ENCODE assay signal across 10 cellular contexts in the genomic region with DNA sequence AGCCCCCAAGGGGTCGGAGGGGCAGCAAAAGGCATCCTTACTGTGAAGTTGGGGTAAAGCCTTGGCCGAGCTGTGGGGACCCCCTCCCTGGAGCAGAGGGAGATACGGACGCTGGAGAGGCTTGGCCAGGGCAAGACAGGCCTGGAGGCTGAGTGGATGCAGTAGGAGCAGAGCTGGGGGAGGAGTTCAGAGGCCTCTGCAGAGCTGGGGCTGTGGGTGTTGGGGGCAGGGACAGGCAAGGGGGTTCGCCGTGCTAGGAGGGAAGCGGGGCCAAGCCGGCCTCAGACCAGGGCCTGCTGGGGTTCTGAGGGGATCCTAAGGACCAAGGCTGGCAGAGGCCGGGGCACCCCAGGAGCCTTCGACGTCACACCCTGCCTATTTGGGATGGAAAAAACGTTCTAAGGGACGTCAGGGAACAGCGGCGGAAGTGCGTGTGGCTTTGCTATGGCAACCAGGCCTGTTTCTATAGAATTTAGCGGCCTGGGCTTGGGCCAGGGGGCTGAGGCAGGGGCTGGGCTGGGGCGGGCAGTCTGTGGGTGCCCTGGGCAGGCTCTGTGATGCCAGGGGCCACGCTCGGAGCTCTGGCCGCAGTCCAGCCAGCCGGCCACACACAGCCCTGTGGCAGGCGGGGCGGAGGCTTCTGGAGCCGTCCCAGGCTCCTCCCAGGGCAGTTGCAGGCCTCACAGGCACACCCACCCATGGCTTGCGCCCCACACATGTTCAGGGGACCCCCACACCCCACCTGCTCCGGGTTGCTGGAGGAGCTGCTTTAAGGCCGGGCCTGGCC. TPM values are rescaled to one million over a fixed set of nuclear protein-coding genes. Genes with fewer than 3 reads are reported as not detected.
DNase-seq lines count a peak whose midpoint lies in the region; FAIRE-seq and TF ChIP-seq lines count a peak whose summit lies in the region.
"Had no signal": no experiment of that assay in that cellular context is flagged by ENCODE, and none has a peak within 500 bp of the region (broad histone marks: within the 10 kb centered on the region; RNA-seq: fewer than 3 reads in every experiment).

No MANE protein-coding gene starts in this region.

- H3K4me2 ChIP-seq in OCI-LY1 (ENCODE audit: low read length) (peak overlapping the region; percentile 58), endothelial cell of umbilical vein (ENCODE audit: insufficient read depth, low read length) (peak overlapping the region; percentile 21), SK-N-SH (no peak overlapping the region)

- peaks cover 18% of the 10 kb centered on the region for H3K36me3 ChIP-seq in OCI-LY1 (ENCODE audit: insufficient read depth, low read length)
- peaks cover 0 to 2% of the 10 kb centered on the region in 2 experiments for H3K36me3 ChIP-seq in endothelial cell of umbilical vein (ENCODE audit: control insufficient read depth in 2 of 2, extremely low read depth in 1 of 2, insufficient read depth in 2 of 2, low read length in 2 of 2)
- H3K36me3 ChIP-seq in SK-N-SH (replicated peaks in 1 of 2; ENCODE audit: control insufficient read depth in 1 of 2, insufficient read depth in 2 of 2, low read length in 1 of 2): peaks cover 5 to 12% of the 10 kb centered on the region in 2 experiments

- no peaks in the 10 kb centered on the region for H3K9me2 ChIP-seq in OCI-LY1 (ENCODE audit: low read depth, low read length)
- H3K9me2 ChIP-seq in SK-N-SH: no peaks in the 10 kb centered on the region

- no TSS peak for BruUV-seq in endothelial cell of umbilical vein (replicated peaks; lab: Mats Ljungman, UMichigan)

- H3K27ac ChIP-seq in OCI-LY1 (ENCODE audit: low read depth, low read length, poor library complexity, severe bottlenecking): no peak overlapping the region
- peak overlapping the region; percentile 88 for H3K27ac ChIP-seq in endothelial cell of umbilical vein (ENCODE audit: insufficient read depth, low read depth, low read length)
- no peak overlapping the region; a peak in 1 of 4 replicates for H3K27ac ChIP-seq in SK-N-SH (ENCODE audit: low read depth in 2 of 2, low read length in 1 of 2)

- H3K4me1 ChIP-seq in OCI-LY1 (ENCODE audit: insufficient read depth, low read length, severe bottlenecking): peaks cover 47% of the 10 kb centered on the region
- peaks cover 29% of the 10 kb centered on the region for H3K4me1 ChIP-seq in endothelial cell of umbilical vein (ENCODE audit: control insufficient read depth, extremely low read depth, insufficient read depth, low read length)
- peaks cover 11 to 28% of the 10 kb centered on the region in 2 experiments; a peak in 3 of 4 replicates for H3K4me1 ChIP-seq in SK-N-SH (ENCODE audit: control insufficient read depth in 1 of 2, insufficient read depth in 2 of 2, low read depth in 1 of 2, low read length in 1 of 2)

- peak overlapping the region; percentile 57 for H3K27ac Mint-ChIP-seq in neural crest cell (ENCODE audit: unreplicated experiment)

- TF ChIP-seq EP300 in SK-N-SH (IDR thresholded peaks at IDR 0.05; ENCODE audit: borderline replicate concordance in 1 of 2, low read depth in 1 of 2, low read length in 1 of 2): no peak

- H3K9ac ChIP-seq in OCI-LY1 (ENCODE audit: low read length): peak overlapping the region; percentile 27; the same call in 1 of the 2 replicates
- H3K9ac ChIP-seq in endothelial cell of umbilical vein (replicated peaks; ENCODE audit: extremely low read depth, insufficient read depth, low read length): peak overlapping the region; percentile 64
- no peak overlapping the region for H3K9ac ChIP-seq in SK-N-SH

- H3K4me3 ChIP-seq in OCI-LY1 (ENCODE audit: low read depth, low read length, poor library complexity, severe bottlenecking) (peak overlapping the region; percentile 85), endothelial cell of umbilical vein (replicated peaks in 1 of 3; ENCODE audit: insufficient read depth in 1 of 3, low read depth in 1 of 3, low read length in 3 of 3) (peak overlapping the region in 1 of 3 experiments; percentile 10), SK-N-SH (ENCODE audit: low read depth in 2 of 2, low read length in 1 of 2) (no peak overlapping the region)

- H3K27me3 Mint-ChIP-seq in neural crest cell (ENCODE audit: low read depth): peaks cover 3% of the 10 kb centered on the region

- no peak for TF ChIP-seq POLR2A in endothelial cell of umbilical vein (IDR thresholded peaks at IDR 0.05; ENCODE audit: low read depth, low read length)

- TF ChIP-seq CTCF in OCI-LY1 (IDR thresholded peaks at IDR 0.05; ENCODE audit: low read length) (no peak), endothelial cell of umbilical vein (IDR thresholded peaks at IDR 0.05; ENCODE audit: extremely low read depth in 1 of 2, insufficient read depth in 1 of 2, low read depth in 1 of 2, low read length in 2 of 2) (no peak), neural crest cell (conservative IDR thresholded peaks at IDR 0.05) (no peak), SK-N-SH (IDR thresholded peaks at IDR 0.05) (no peak)

- peaks cover 6% of the 10 kb centered on the region for H3K36me3 Mint-ChIP-seq in neural crest cell (ENCODE audit: low read depth)

- H3K79me2 ChIP-seq in OCI-LY1 (ENCODE audit: insufficient read depth, low read length) (peaks cover 11% of the 10 kb centered on the region; the same call in 1 of the 2 replicates), endothelial cell of umbilical vein (ENCODE audit: control insufficient read depth, insufficient read depth, low read length) (peaks cover 90% of the 10 kb centered on the region), SK-N-SH (ENCODE audit: insufficient read depth) (peaks cover 88% of the 10 kb centered on the region)

- H4K20me1 ChIP-seq in OCI-LY1 (ENCODE audit: insufficient read depth, low read length) (no peaks in the 10 kb centered on the region), endothelial cell of umbilical vein (replicated peaks; ENCODE audit: control insufficient read depth, extremely low read depth, insufficient read depth, low read length) (no peaks in the 10 kb centered on the region), SK-N-SH (ENCODE audit: insufficient read depth) (peaks cover 74% of the 10 kb centered on the region)

- H3K9me1 ChIP-seq in endothelial cell of umbilical vein (replicated peaks; ENCODE audit: control insufficient read depth, extremely low read depth, insufficient read depth, low read length): no peaks in the 10 kb centered on the region

- no peaks in the 10 kb centered on the region for H3K9me3 ChIP-seq in OCI-LY1 (ENCODE audit: low read length)
- H3K9me3 ChIP-seq in endothelial cell of umbilical vein (replicated peaks; ENCODE audit: control insufficient read depth, insufficient read depth, low read length): no peaks in the 10 kb centered on the region
- H3K9me3 ChIP-seq in SK-N-SH: no peaks in the 10 kb centered on the region

- no peaks in the 10 kb centered on the region for H3K9me3 Mint-ChIP-seq in neural crest cell

- WGBS in SK-N-SH (ENCODE audit: low lambda C conversion rate): 83% methylated on average over 18 of the region's 28 CpGs

- CTCF ChIA-PET in endothelial cell of umbilical vein (lab: Charles Lee): interaction anchor here (1.2 to 1.4 kb wide), 2 partner anchors 8 to 10 kb away, joined by 4 to 11 read pairs; no protein-coding TSS in a partner anchor
- CTCF ChIA-PET in SK-N-SH (lab: Yijun Ruan, JAX): no interaction called here

- no peak for TF ChIP-seq RAD21 in SK-N-SH (IDR thresholded peaks at IDR 0.05; ENCODE audit: low read length)

- no peaks in the 10 kb centered on the region for H3K27me3 ChIP-seq in OCI-LY1 (ENCODE audit: insufficient read depth, low read length)
- no peaks in the 10 kb centered on the region for H3K27me3 ChIP-seq in endothelial cell of umbilical vein (ENCODE audit: control insufficient read depth in 2 of 2, insufficient read depth in 2 of 2, low read length in 2 of 2)
- no peaks in the 10 kb centered on the region for H3K27me3 ChIP-seq in SK-N-SH (ENCODE audit: insufficient read depth)

- H2AFZ ChIP-seq in OCI-LY1 (ENCODE audit: low read length): no peak overlapping the region
- H2AFZ ChIP-seq in endothelial cell of umbilical vein (ENCODE audit: low read depth, low read length): no peak overlapping the region
- H2AFZ ChIP-seq in SK-N-SH (ENCODE audit: low read depth): no peak overlapping the region

- H3K4me1 Mint-ChIP-seq in neural crest cell: peaks cover 32% of the 10 kb centered on the region

- intact Hi-C loops in endothelial cell of umbilical vein (cut with micrococcal nuclease): no loop called here

- POLR2A ChIA-PET in endothelial cell of umbilical vein (lab: Charles Lee): interaction anchor here (1.4 kb wide), 1 partner anchor 11 kb away, joined by 4 read pairs; no protein-coding TSS in a partner anchor
- POLR2A ChIA-PET in SK-N-SH (lab: Yijun Ruan, JAX): no interaction called here

- H3F3A ChIP-seq in OCI-LY1 (ENCODE audit: insufficient read depth, low read length) (no peaks in the 10 kb centered on the region), SK-N-SH (replicated peaks; ENCODE audit: insufficient read depth) (peaks cover 3% of the 10 kb centered on the region)

- peak; percentile 70 for DNase-seq in A172 (ENCODE audit: low spot score)
- DNase-seq in endothelial cell of umbilical vein (ENCODE audit: low read depth, low spot score): peak; percentile 80
- no peak for DNase-seq in neural crest cell (ENCODE audit: low read depth, low spot score)
- no peak for DNase-seq in D341Med (ENCODE audit: low spot score)
- DNase-seq in islet precursor cell: no peak
- DNase-seq in NOMO-1 (lab: John Stamatoyannopoulos, UW; ENCODE audit: unreplicated experiment in 2 of 2): no peak
- DNase-seq in SK-N-SH: no peak
- DNase-seq: stimulated activated CD4-positive, alpha-beta T cell treated with anti-CD3 and anti-CD28 coated beads, Interleukin-1b, Interleukin-23, amount 100 ng/mL, for 48 hours had no signal

- dilution Hi-C loops in endothelial cell of umbilical vein (cut with MboI; ENCODE audit: extremely low pct_ligation_motif_present, low sequenced_read_pairs): loop anchor here (25.0 kb wide), 1 partner anchor 122 kb away; the partner anchor contains the start of genes NHERF2, NTHL1 and TSC2

- FAIRE-seq in endothelial cell of umbilical vein (lab: Jason Lieb, UNC): peak; percentile 69
- FAIRE-seq: colon had no signal

- H3K4me3 Mint-ChIP-seq in neural crest cell: peak overlapping the region; percentile 83

RNA-seq across cellular contexts. Expression of gene TRAF7, which starts 3.7 kb away (rescaled TPM):
- 97.7 and 107 TPM in 2 replicates for total RNA-seq in A172 (2014; rRNA removed; shearing (Covaris generic))
- total RNA-seq in endothelial cell of umbilical vein: 141 and 159 TPM in 2 replicates
- 175 and 191 TPM in 2 replicates for polyA plus RNA-seq in endothelial cell of umbilical vein
- polyA plus RNA-seq in endothelial cell of umbilical vein (2011; cell fraction: cytosol; rRNA removed): 135 and 165 TPM in 2 replicates
- 229 and 253 TPM in 2 replicates for polyA plus RNA-seq in endothelial cell of umbilical vein (2011; cell fraction: nucleus; rRNA removed)
- 99.6 and 120 TPM in 2 replicates for polyA plus RNA-seq in endothelial cell of umbilical vein (2012)
- polyA minus RNA-seq in endothelial cell of umbilical vein: 121 and 138 TPM in 2 replicates
- 49.9 TPM for polyA minus RNA-seq in endothelial cell of umbilical vein (2011; cell fraction: cytosol; rRNA and poly(A)+ RNA removed)
- 41.3 and 68.6 TPM in 2 replicates for polyA minus RNA-seq in endothelial cell of umbilical vein (2011; cell fraction: nucleus; rRNA and poly(A)+ RNA removed)
- 82.2 and 85.5 TPM in 2 replicates for total RNA-seq in neural crest cell
- polyA plus RNA-seq in SK-N-SH (2012; rRNA removed): 69.9 and 73.0 TPM in 2 replicates
- polyA plus RNA-seq in SK-N-SH (2012; cell fraction: cytosol; rRNA removed): 32.5 and 56.2 TPM in 2 replicates
- polyA plus RNA-seq in SK-N-SH (2012; cell fraction: nucleus; rRNA removed): 95.4 and 106 TPM in 2 replicates

RNA-seq across cellular contexts. Expression of gene RAB26, which starts 10.8 kb away (rescaled TPM):
- total RNA-seq in A172 (2014; rRNA removed; shearing (Covaris generic)): not detected in 2 replicates
- total RNA-seq in endothelial cell of umbilical vein (0.91 and 1.6 TPM in 2 replicates), neural crest cell (0.64 and 0.98 TPM in 2 replicates)
- polyA plus RNA-seq in endothelial cell of umbilical vein (2.0 and 3.1 TPM in 2 replicates), SK-N-SH (2012; rRNA removed) (14.3 and 19.5 TPM in 2 replicates)
- polyA plus RNA-seq in endothelial cell of umbilical vein (2011; cell fraction: cytosol; rRNA removed): 1.1 and 1.8 TPM in 2 replicates
- polyA plus RNA-seq in endothelial cell of umbilical vein (2011; cell fraction: nucleus; rRNA removed): 11.3 and 12.3 TPM in 2 replicates
- 0.82 and 1.3 TPM in 2 replicates for polyA plus RNA-seq in endothelial cell of umbilical vein (2012)
- 1.3 and 1.8 TPM in 2 replicates for polyA minus RNA-seq in endothelial cell of umbilical vein
- 6.5 TPM for polyA minus RNA-seq in endothelial cell of umbilical vein (2011; cell fraction: cytosol; rRNA and poly(A)+ RNA removed)
- polyA minus RNA-seq in endothelial cell of umbilical vein (2011; cell fraction: nucleus; rRNA and poly(A)+ RNA removed): 1.3 and 2.3 TPM in 2 replicates
- 4.5 and 6.2 TPM in 2 replicates for polyA plus RNA-seq in SK-N-SH (2012; cell fraction: cytosol; rRNA removed)
- polyA plus RNA-seq in SK-N-SH (2012; cell fraction: nucleus; rRNA removed): 102 and 121 TPM in 2 replicates

RNA-seq across cellular contexts. Expression of gene PKD1, which starts 23.5 kb away (rescaled TPM):
- total RNA-seq in A172 (2014; rRNA removed; shearing (Covaris generic)): 46.4 and 71.1 TPM in 2 replicates
- total RNA-seq in endothelial cell of umbilical vein (92.1 and 102 TPM in 2 replicates), neural crest cell (108 and 115 TPM in 2 replicates)
- polyA plus RNA-seq in endothelial cell of umbilical vein (52.5 and 62.3 TPM in 2 replicates), SK-N-SH (2012; rRNA removed) (39.8 and 47.4 TPM in 2 replicates)
- 20.5 and 29.6 TPM in 2 replicates for polyA plus RNA-seq in endothelial cell of umbilical vein (2011; cell fraction: cytosol; rRNA removed)
- 217 and 232 TPM in 2 replicates for polyA plus RNA-seq in endothelial cell of umbilical vein (2011; cell fraction: nucleus; rRNA removed)
- 29.5 and 54.6 TPM in 2 replicates for polyA plus RNA-seq in endothelial cell of umbilical vein (2012)
- polyA minus RNA-seq in endothelial cell of umbilical vein: 44.6 and 60.3 TPM in 2 replicates
- polyA minus RNA-seq in endothelial cell of umbilical vein (2011; cell fraction: cytosol; rRNA and poly(A)+ RNA removed): 26.5 TPM
- 88.4 and 152 TPM in 2 replicates for polyA minus RNA-seq in endothelial cell of umbilical vein (2011; cell fraction: nucleus; rRNA and poly(A)+ RNA removed)
- 10.3 and 21.4 TPM in 2 replicates for polyA plus RNA-seq in SK-N-SH (2012; cell fraction: cytosol; rRNA removed)
- 292 and 443 TPM in 2 replicates for polyA plus RNA-seq in SK-N-SH (2012; cell fraction: nucleus; rRNA removed)

RNA-seq across cellular contexts. Expression of gene CASKIN1, which starts 37.2 kb away (rescaled TPM):
- total RNA-seq in A172 (2014; rRNA removed; shearing (Covaris generic)): 0.46 and 1.5 TPM in 2 replicates
- total RNA-seq in endothelial cell of umbilical vein (0.35 and 0.58 TPM in 2 replicates), neural crest cell (18.9 and 20.2 TPM in 2 replicates)
- polyA plus RNA-seq in endothelial cell of umbilical vein (0.10 and 0.11 TPM in 2 replicates), SK-N-SH (2012; rRNA removed) (1.4 and 1.7 TPM in 2 replicates)
- polyA plus RNA-seq in endothelial cell of umbilical vein (2011; cell fraction: cytosol; rRNA removed): 0.01 and 0.23 TPM in 2 replicates
- polyA plus RNA-seq in endothelial cell of umbilical vein (2011; cell fraction: nucleus; rRNA removed): 0.41 and 0.68 TPM in 2 replicates
- polyA plus RNA-seq in endothelial cell of umbilical vein (2012): 0.08 and 0.27 TPM in 2 replicates
- 0.12 and 0.68 TPM in 2 replicates for polyA minus RNA-seq in endothelial cell of umbilical vein
- polyA minus RNA-seq in endothelial cell of umbilical vein (2011; cell fraction: cytosol; rRNA and poly(A)+ RNA removed): not detected
- 0.53 TPM in 1 of 2 replicates, not detected in the other for polyA minus RNA-seq in endothelial cell of umbilical vein (2011; cell fraction: nucleus; rRNA and poly(A)+ RNA removed)
- polyA plus RNA-seq in SK-N-SH (2012; cell fraction: cytosol; rRNA removed): 0.22 and 0.43 TPM in 2 replicates
- polyA plus RNA-seq in SK-N-SH (2012; cell fraction: nucleus; rRNA removed): 8.7 and 11.6 TPM in 2 replicates

RNA-seq across cellular contexts. Expression of gene MLST8, which starts 46.0 kb away (rescaled TPM):
- 43.2 and 64.5 TPM in 2 replicates for total RNA-seq in A172 (2014; rRNA removed; shearing (Covaris generic))
- total RNA-seq in endothelial cell of umbilical vein: 36.9 and 37.0 TPM in 2 replicates
- 129 and 181 TPM in 2 replicates for polyA plus RNA-seq in endothelial cell of umbilical vein
- polyA plus RNA-seq in endothelial cell of umbilical vein (2011; cell fraction: cytosol; rRNA removed): 71.5 and 92.6 TPM in 2 replicates
- 102 and 105 TPM in 2 replicates for polyA plus RNA-seq in endothelial cell of umbilical vein (2011; cell fraction: nucleus; rRNA removed)
- 45.6 and 48.9 TPM in 2 replicates for polyA plus RNA-seq in endothelial cell of umbilical vein (2012)
- polyA minus RNA-seq in endothelial cell of umbilical vein: 67.2 and 72.7 TPM in 2 replicates
- 69.1 TPM for polyA minus RNA-seq in endothelial cell of umbilical vein (2011; cell fraction: cytosol; rRNA and poly(A)+ RNA removed)
- polyA minus RNA-seq in endothelial cell of umbilical vein (2011; cell fraction: nucleus; rRNA and poly(A)+ RNA removed): 35.5 and 46.6 TPM in 2 replicates
- 68.1 and 69.2 TPM in 2 replicates for total RNA-seq in neural crest cell
- 70.3 and 85.4 TPM in 2 replicates for polyA plus RNA-seq in SK-N-SH (2012; rRNA removed)
- polyA plus RNA-seq in SK-N-SH (2012; cell fraction: cytosol; rRNA removed): 37.7 and 67.4 TPM in 2 replicates
- polyA plus RNA-seq in SK-N-SH (2012; cell fraction: nucleus; rRNA removed): 156 and 226 TPM in 2 replicates

Comparison
In these comparisons a context has a peak if more than half of its experiments do, and no peak if none do; other contexts are left out.
1. DNase-seq: peak in A172 (single experiment) and endothelial cell of umbilical vein (single experiment); none in neural crest cell (single experiment), D341Med (single experiment), islet precursor cell (single experiment), NOMO-1 (0 of 2) and SK-N-SH (single experiment).